ENCODE assay signal across 22 cellular contexts in the genomic region with DNA sequence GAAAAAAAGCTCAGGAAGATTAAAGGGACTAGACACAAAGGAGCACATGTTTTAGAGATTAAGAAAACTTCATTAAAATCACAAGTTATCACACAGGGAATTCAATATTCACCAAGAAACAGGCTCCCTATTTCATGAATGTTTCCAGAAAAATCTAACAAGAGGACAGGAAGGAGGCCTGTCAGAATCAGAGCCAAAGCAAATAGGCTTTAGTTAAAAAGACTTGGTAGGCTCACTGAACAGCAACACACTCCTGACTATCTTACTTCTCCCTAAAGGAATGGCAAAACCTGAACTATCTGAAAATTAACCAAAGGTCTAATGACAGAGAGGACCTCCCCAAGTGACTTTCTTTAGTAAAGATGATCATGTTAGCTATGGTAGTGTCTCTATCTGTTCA.
"Had no signal": no experiment of that assay in that cellular context is flagged by ENCODE, and none has a peak within 500 bp of the region (broad histone marks: within the 10 kb centered on the region; RNA-seq: fewer than 3 reads in every experiment).

No MANE protein-coding gene starts in this region.

- ATAC-seq: activated CD8-positive, alpha-beta memory T cell treated with anti-CD3 and anti-CD28 coated beads, Interleukin-2, amount 10 ng/mL, durations not matched to agents 7 days and 5 days; activated CD8-positive, alpha-beta T cell treated with anti-CD3 and anti-CD28 coated beads, Interleukin-2, amount 10 ng/mL, durations not matched to agents 7 days and 5 days; activated T-cell treated with anti-CD3 and anti-CD28 coated beads, Interleukin-2, amount 50 U/mL, for 72 hours; esophagus mucosa; natural killer cell; WTC11 had no signal

- H3K4me1 Mint-ChIP-seq: activated CD8-positive, alpha-beta memory T cell treated with anti-CD3 and anti-CD28 coated beads, Interleukin-2, amount 10 ng/mL, durations not matched to agents 7 days and 5 days; brain; memory B cell; natural killer cell; WTC11 had no signal

- H3K36me3 ChIP-seq: adrenal gland, cardiac muscle cell, neutrophil, ovary, tibial nerve had no signal

- H3K4me3 ChIP-seq: adrenal gland, cardiac muscle cell, ovary, tibial nerve had no signal

- H3K4me3 Mint-ChIP-seq: activated CD8-positive, alpha-beta memory T cell treated with anti-CD3 and anti-CD28 coated beads, Interleukin-2, amount 10 ng/mL, durations not matched to agents 7 days and 5 days; activated CD8-positive, alpha-beta T cell treated with anti-CD3 and anti-CD28 coated beads, Interleukin-2, amount 10 ng/mL, durations not matched to agents 7 days and 5 days; activated naive CD8-positive, alpha-beta T cell; activated T-cell treated with anti-CD3 and anti-CD28 coated beads, Interleukin-2, amount 50 U/mL, for 72 hours; brain; memory B cell; natural killer cell; WTC11 had no signal

- H3K4me1 ChIP-seq: adrenal gland had no signal

- FAIRE-seq: frontal cortex had no signal

- DNase-seq: activated CD8-positive, alpha-beta memory T cell treated with anti-CD3 and anti-CD28 coated beads, Interleukin-2, amount 10 ng/mL, durations not matched to agents 7 days and 5 days; activated CD8-positive, alpha-beta T cell treated with anti-CD3 and anti-CD28 coated beads, Interleukin-2, amount 10 ng/mL, durations not matched to agents 7 days and 5 days; activated naive CD4-positive, alpha-beta T cell treated with Interleukin-2 at 50 U/mL for 16 hours; activated T-cell treated with anti-CD3 and anti-CD28 coated beads, Interleukin-2, amount 50 U/mL, for 72 hours; adrenal gland; aorta; cortex of kidney; islet precursor cell; natural killer cell; ovary; stimulated activated naive CD4-positive, alpha-beta T cell; T-helper 2 cell had no signal

- H3K27me3 ChIP-seq: adrenal gland, cardiac muscle cell, neutrophil, ovary, tibial nerve had no signal

- H3K27ac Mint-ChIP-seq: activated CD8-positive, alpha-beta memory T cell treated with anti-CD3 and anti-CD28 coated beads, Interleukin-2, amount 10 ng/mL, durations not matched to agents 7 days and 5 days; activated CD8-positive, alpha-beta T cell treated with anti-CD3 and anti-CD28 coated beads, Interleukin-2, amount 10 ng/mL, durations not matched to agents 7 days and 5 days; activated naive CD8-positive, alpha-beta T cell; activated T-cell treated with anti-CD3 and anti-CD28 coated beads, Interleukin-2, amount 50 U/mL, for 72 hours; brain; memory B cell; natural killer cell; progenitor cell of endocrine pancreas; WTC11 had no signal

- H3K36me3 Mint-ChIP-seq: activated CD8-positive, alpha-beta memory T cell treated with anti-CD3 and anti-CD28 coated beads, Interleukin-2, amount 10 ng/mL, durations not matched to agents 7 days and 5 days; activated naive CD8-positive, alpha-beta T cell; brain; memory B cell; natural killer cell; WTC11 had no signal

- H3K9me3 ChIP-seq: adrenal gland, neutrophil, ovary, tibial nerve had no signal

- H3K27me3 Mint-ChIP-seq: activated CD8-positive, alpha-beta memory T cell treated with anti-CD3 and anti-CD28 coated beads, Interleukin-2, amount 10 ng/mL, durations not matched to agents 7 days and 5 days; activated naive CD8-positive, alpha-beta T cell; brain; memory B cell; progenitor cell of endocrine pancreas had no signal

- H3K27ac ChIP-seq: adrenal gland, cardiac muscle cell, neutrophil, ovary had no signal
